Comparison of ENCODE assay signal across 11 cellular contexts in the genomic region with DNA sequence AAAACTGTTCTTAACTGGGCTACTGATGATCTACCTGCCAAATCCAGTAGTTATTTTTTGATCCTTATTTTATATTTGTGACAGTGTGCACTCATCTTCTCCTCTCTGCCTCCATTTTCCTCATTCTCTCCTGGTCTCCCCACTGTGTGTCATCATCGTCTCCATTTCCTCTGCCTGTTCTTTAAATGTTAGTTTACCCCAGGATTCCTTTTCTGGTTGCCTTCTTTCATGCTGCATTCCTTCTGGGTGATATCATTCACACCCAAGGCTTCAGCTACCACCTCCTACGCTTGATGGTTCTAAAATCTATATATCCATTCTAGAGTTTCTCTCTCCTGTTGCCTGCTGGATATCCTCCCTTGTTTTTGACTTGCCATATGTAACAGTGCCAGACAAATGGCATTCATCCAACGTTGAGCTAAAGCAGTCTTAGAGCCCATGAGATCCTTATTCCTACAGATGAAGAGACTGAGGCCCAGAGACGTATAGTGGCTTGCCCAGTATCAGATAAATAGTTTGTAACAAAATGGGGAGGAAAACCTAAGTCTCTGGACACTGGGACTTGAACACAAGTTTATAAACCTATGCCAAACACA.
A peak's percentile ranks its signal among the peaks of the same experiment; 100 is the strongest.
DNase-seq lines count a peak whose midpoint lies in the region; ATAC-seq and TF ChIP-seq lines count a peak whose summit lies in the region.
"Had no signal": no experiment of that assay in that cellular context is flagged by ENCODE, and none has a peak within 500 bp of the region (broad histone marks: within the 10 kb centered on the region; RNA-seq: fewer than 3 reads in every experiment).

No MANE protein-coding gene starts in this region.

- H3K4me3 ChIP-seq in GM23248: no peak overlapping the region
- no peak overlapping the region for H3K4me3 ChIP-seq in osteoblast (ENCODE audit: insufficient read depth, low read length)
- H3K4me3 ChIP-seq in MG63: no peak overlapping the region
- H3K4me3 ChIP-seq in right lobe of liver: no peak overlapping the region

- intact Hi-C loops in right lobe of liver (cut with DNase I): no loop called here

- no peak for TF ChIP-seq CTCF in RWPE1 (conservative IDR thresholded peaks at IDR 0.05; ENCODE audit: low read depth)
- TF ChIP-seq CTCF in osteoblast (IDR thresholded peaks at IDR 0.05; ENCODE audit: extremely low read depth, low read depth, low read length): no peak
- no peak for TF ChIP-seq CTCF in right lobe of liver (IDR thresholded peaks at IDR 0.05)

- no peak for TF ChIP-seq POLR2A in right lobe of liver (IDR thresholded peaks at IDR 0.05)

- H2AFZ ChIP-seq in GM23248: no peak overlapping the region
- H2AFZ ChIP-seq in osteoblast (ENCODE audit: low read length): peak overlapping the region; percentile 0

- H3K27ac ChIP-seq in GM23248 (peak overlapping the region; percentile 32), RWPE1 (no peak overlapping the region), epithelial cell of prostate (peak overlapping the region; percentile 90), osteoblast (ENCODE audit: low read depth, low read length) (peak overlapping the region; percentile 42), right lobe of liver (no peak overlapping the region)

- H3K79me2 ChIP-seq in GM23248 (ENCODE audit: insufficient read depth) (peaks cover 71% of the 10 kb centered on the region), osteoblast (ENCODE audit: insufficient read depth, low read length) (peaks cover 25% of the 10 kb centered on the region)

- ATAC-seq in HG03095 (IDR thresholded peaks at IDR 0.05; ENCODE audit: unreplicated experiment): no peak
- ATAC-seq in HG02759 (IDR thresholded peaks at IDR 0.05; ENCODE audit: unreplicated experiment): no peak
- no peak for ATAC-seq in right lobe of liver

- H3K27me3 ChIP-seq in GM23248 (replicated peaks; ENCODE audit: insufficient read depth) (no peaks in the 10 kb centered on the region), osteoblast (ENCODE audit: insufficient read depth, low read length) (no peaks in the 10 kb centered on the region), MG63 (no peaks in the 10 kb centered on the region), right lobe of liver (no peaks in the 10 kb centered on the region)

- H3K9ac ChIP-seq in GM23248: no peak overlapping the region

- CTCF ChIA-PET in RWPE1 (lab: Yijun Ruan, JAX): interaction anchor here (0.7 kb wide), 3 partner anchors 9 to 46 kb away, joined by 3 to 6 read pairs (median 4); no protein-coding TSS in a partner anchor

- H3K4me2 ChIP-seq in GM23248 (ENCODE audit: unreplicated experiment): peak overlapping the region; percentile 11
- peak overlapping the region; percentile 5 for H3K4me2 ChIP-seq in osteoblast (ENCODE audit: insufficient read depth, low read length)

- H4K20me1 ChIP-seq in GM23248 (ENCODE audit: insufficient read depth): no peaks in the 10 kb centered on the region
- no peaks in the 10 kb centered on the region for H4K20me1 ChIP-seq in osteoblast (ENCODE audit: insufficient read depth, low read length)

- H3F3A ChIP-seq in GM23248 (ENCODE audit: insufficient read depth): peaks cover 42% of the 10 kb centered on the region

- DNase-seq in GM23248: peak; percentile 56
- DNase-seq in RWPE1 (ENCODE audit: low spot score): peak; percentile 82
- peak; percentile 41 for DNase-seq in epithelial cell of prostate (ENCODE audit: low read depth, low spot score)
- DNase-seq in osteoblast (ENCODE audit: insufficient read length, low spot score, missing footprints): no peak
- no peak for DNase-seq in MG63
- no peak for DNase-seq in right lobe of liver
- DNase-seq: activated CD4-positive, alpha-beta T cell treated with anti-CD3 and anti-CD28 coated beads, Interleukin-2, amount 10 ng/mL, durations not matched to agents 24 days and 14 days; SHP77; stimulated activated naive CD4-positive, alpha-beta T cell treated with Interleukin-2 at 50 U/mL for 16 hours had no signal

- H3K9me2 ChIP-seq in GM23248 (ENCODE audit: insufficient read depth): no peaks in the 10 kb centered on the region

- H3K9me3 ChIP-seq in GM23248 (ENCODE audit: low read depth) (no peaks in the 10 kb centered on the region), osteoblast (ENCODE audit: low read depth, low read length) (no peaks in the 10 kb centered on the region), MG63 (no peaks in the 10 kb centered on the region), right lobe of liver (no peaks in the 10 kb centered on the region)

- WGBS in GM23248 (ENCODE audit: low coverage in 1 of 2, low lambda C conversion rate in 2 of 2, missing lambda C conversion rate in 2 of 2), 2 experiments: 61 to 66% methylated on average over 4 of the region's 4 CpGs
- 73% methylated on average over 4 of the region's 4 CpGs for WGBS in right lobe of liver (ENCODE audit: insufficient coverage, low coverage, low lambda C conversion rate, missing lambda C conversion rate)

- POLR2A ChIA-PET in RWPE1 (lab: Yijun Ruan, JAX; ENCODE audit: low non-redundant PET): no interaction called here

- H3K36me3 ChIP-seq in GM23248 (ENCODE audit: low read depth): no peaks in the 10 kb centered on the region
- H3K36me3 ChIP-seq in osteoblast (ENCODE audit: insufficient read depth, low read length): no peaks in the 10 kb centered on the region
- no peaks in the 10 kb centered on the region for H3K36me3 ChIP-seq in MG63
- H3K36me3 ChIP-seq in right lobe of liver: no peaks in the 10 kb centered on the region

- peaks cover 47% of the 10 kb centered on the region for H3K4me1 ChIP-seq in GM23248 (ENCODE audit: insufficient read depth)
- H3K4me1 ChIP-seq in osteoblast (ENCODE audit: insufficient read depth, low read length): peaks cover 27% of the 10 kb centered on the region
- peaks cover 0 to 10% (median 4%) of the 10 kb centered on the region in 4 donors for H3K4me1 ChIP-seq in right lobe of liver

- in situ Hi-C loops in GM23248 (cut with MboI): no loop called here

Comparison
In these comparisons a context has a peak if more than half of its experiments do, and no peak if none do; other contexts are left out.
1. DNase-seq: peak in GM23248 (single experiment), RWPE1 (single experiment) and epithelial cell of prostate (single experiment); none in osteoblast (single experiment), MG63 (single experiment) and right lobe of liver (0 of 3).
2. H3K27ac ChIP-seq: peak in GM23248 (single experiment), epithelial cell of prostate (single experiment) and osteoblast (single experiment); none in RWPE1 (single experiment) and right lobe of liver (0 of 3).